In the genomic region with DNA sequence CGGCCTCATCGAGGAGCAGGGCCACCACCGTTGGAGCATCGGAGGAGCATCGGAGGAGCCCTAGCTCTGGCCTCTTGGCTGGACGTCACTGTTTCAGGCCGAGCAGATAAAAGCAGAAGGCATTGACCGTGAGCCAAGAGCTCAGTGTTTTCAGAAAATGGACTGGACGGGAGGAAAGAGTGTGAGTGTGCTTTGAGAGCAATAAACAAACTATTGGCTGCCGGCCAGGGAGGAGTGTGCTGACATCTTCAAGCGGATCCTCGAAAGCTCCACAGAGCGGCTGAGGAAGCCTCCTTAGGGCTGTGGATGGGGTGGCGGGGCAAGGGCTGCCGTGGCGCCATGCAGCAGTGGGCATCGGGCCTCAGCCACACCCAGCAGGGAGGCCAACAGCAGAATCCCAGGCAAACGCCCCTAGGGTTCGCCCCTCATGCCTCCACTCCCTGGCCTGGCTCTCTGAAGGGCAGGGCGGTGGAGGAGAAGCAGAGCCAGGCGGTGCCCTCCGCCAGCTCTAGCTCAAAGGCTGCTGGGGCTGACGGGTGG, we compare ENCODE assay signal across 11 cellular contexts. TPM values are rescaled to one million over a fixed set of nuclear protein-coding genes. Genes with fewer than 3 reads are reported as not detected.
DNase-seq lines count a peak whose midpoint lies in the region; ATAC-seq, FAIRE-seq and TF ChIP-seq lines count a peak whose summit lies in the region.
"Had no signal": no experiment of that assay in that cellular context is flagged by ENCODE, and none has a peak within 500 bp of the region (broad histone marks: within the 10 kb centered on the region; RNA-seq: fewer than 3 reads in every experiment).

No MANE protein-coding gene starts in this region.

- H3K9me3 ChIP-seq in IMR-90 (ENCODE audit: control insufficient read depth, insufficient read depth, low read length) (no peaks in the 10 kb centered on the region), Panc1 (ENCODE audit: control insufficient read depth, insufficient read depth, low read depth, low read length) (no peaks in the 10 kb centered on the region), gastrocnemius medialis (no peaks in the 10 kb centered on the region)
- H3K9me3 ChIP-seq: SJCRH30 had no signal

- TF ChIP-seq POLR2A in IMR-90 (IDR thresholded peaks at IDR 0.05; ENCODE audit: low read depth, low read length): no peak
- TF ChIP-seq POLR2A in gastrocnemius medialis (IDR thresholded peaks at IDR 0.05): no peak

- peak overlapping the region; percentile 17 for H3K4me2 ChIP-seq in IMR-90 (ENCODE audit: low read depth, low read length)

- H3K27me3 ChIP-seq in IMR-90 (ENCODE audit: control insufficient read depth, insufficient read depth, low read length) (peaks cover 22% of the 10 kb centered on the region), Panc1 (ENCODE audit: control insufficient read depth, insufficient read depth, low read length) (no peaks in the 10 kb centered on the region), gastrocnemius medialis (no peaks in the 10 kb centered on the region)
- H3K27me3 ChIP-seq: SJCRH30 had no signal

- no peak overlapping the region for H3K9ac ChIP-seq in IMR-90 (ENCODE audit: low read depth, low read length)

- no peak overlapping the region for H3K56ac ChIP-seq in IMR-90 (ENCODE audit: extremely low read depth, insufficient read depth, low read length)

- H3K36me3 ChIP-seq in IMR-90 (ENCODE audit: control insufficient read depth, insufficient read depth, low read length): no peaks in the 10 kb centered on the region
- no peaks in the 10 kb centered on the region for H3K36me3 ChIP-seq in Panc1 (ENCODE audit: control insufficient read depth, insufficient read depth, low read length)
- no peaks in the 10 kb centered on the region for H3K36me3 ChIP-seq in gastrocnemius medialis
- H3K36me3 ChIP-seq: SJCRH30 had no signal

- intact Hi-C loops in IMR-90 (cut with micrococcal nuclease) (loop anchor here (10.0 kb wide), 1 partner anchor 490 kb away; no protein-coding TSS in a partner anchor), Panc1 (cut with micrococcal nuclease; ENCODE audit: unreplicated experiment) (no loop called here), gastrocnemius medialis (cut with DNase I; ENCODE audit: low total_unique reads) (no loop called here)

- BruUV-seq in IMR-90 (replicated peaks; lab: Mats Ljungman, UMichigan) (no TSS peak), Panc1 (replicated peaks; lab: Mats Ljungman, UMichigan) (no TSS peak)

- in situ Hi-C loops in IMR-90 (cut with MboI; ENCODE audit: low sequenced_read_pairs): no loop called here
- in situ Hi-C loops in Panc1 (cut with HindIII; ENCODE audit: low pct_unique_long_range_greater_than_20kb, low sequenced_read_pairs): no loop called here
- in situ Hi-C loops in gastrocnemius medialis (cut with MboI; ENCODE audit: low sequenced_read_pairs in 4 of 4): no loop called here

- no peaks in the 10 kb centered on the region for H3K9me1 ChIP-seq in IMR-90 (ENCODE audit: insufficient read depth, low read length)

- CTCF ChIA-PET in IMR-90 (lab: Yijun Ruan, JAX): interaction anchor here (0.7 to 0.8 kb wide), 3 partner anchors 372 to 829 kb away, joined by 3 to 4 read pairs (median 3); no protein-coding TSS in a partner anchor
- CTCF ChIA-PET in Panc1 (lab: Charles Lee): no interaction called here

- peaks cover 3% of the 10 kb centered on the region; the same call in 1 of the 2 replicates for H3K4me1 ChIP-seq in IMR-90 (ENCODE audit: control insufficient read depth, insufficient read depth, low read length)
- H3K4me1 ChIP-seq in Panc1 (ENCODE audit: control insufficient read depth, insufficient read depth, low read length): peaks cover 5% of the 10 kb centered on the region
- no peaks in the 10 kb centered on the region for H3K4me1 ChIP-seq in gastrocnemius medialis

- no peak overlapping the region for H3K4ac ChIP-seq in IMR-90 (ENCODE audit: low read depth, low read length)

- no peak overlapping the region; the same call in 1 of the 2 replicates for H2BK20ac ChIP-seq in IMR-90 (ENCODE audit: low read depth, low read length)

- H2AFZ ChIP-seq in IMR-90 (replicated peaks; ENCODE audit: low read length, poor library complexity): peak overlapping the region; percentile 72

- dilution Hi-C loops in IMR-90 (cut with HindIII; ENCODE audit: low sequenced_read_pairs, unreplicated experiment): no loop called here

- 0 out of 2 replicates have a peak overlapping the region, but pooled peaks have one; percentile 14 for H3K14ac ChIP-seq in IMR-90 (replicated peaks; ENCODE audit: low read depth, low read length)

- H4K20me1 ChIP-seq in IMR-90 (ENCODE audit: insufficient read depth, low read length): 0 out of 2 replicates have a peak, but pooled peaks cover 3% of the 10 kb centered on the region

- H3K4me3 ChIP-seq in IMR-90 (ENCODE audit: insufficient read depth, low read depth, low read length) (no peak overlapping the region), Panc1 (ENCODE audit: low read depth in 2 of 2, low read length in 2 of 2) (peak overlapping the region in 1 of 2 experiments; percentile 8; a peak in 1 of 4 replicates), fibroblast of pulmonary artery (replicated peaks; ENCODE audit: low read depth, low read length) (no peak overlapping the region), gastrocnemius medialis (no peak overlapping the region)
- H3K4me3 ChIP-seq: SJCRH30 had no signal

- POLR2A ChIA-PET in IMR-90 (lab: Charles Lee; ENCODE audit: unreplicated experiment): interaction anchor here (0.5 to 0.6 kb wide), 2 partner anchors 24 to 213 kb away, joined by 3 to 5 read pairs; no protein-coding TSS in a partner anchor
- POLR2A ChIA-PET in Panc1 (lab: Charles Lee): no interaction called here

- 0 out of 2 replicates have a peak overlapping the region, but pooled peaks have one; percentile 2 for H2AK5ac ChIP-seq in IMR-90 (ENCODE audit: low read depth, low read length)

- TF ChIP-seq CTCF in IMR-90 (conservative IDR thresholded peaks at IDR 0.05; ENCODE audit: low read depth, low read length) (no peak), Panc1 (IDR thresholded peaks at IDR 0.05) (no peak), fibroblast of pulmonary artery (IDR thresholded peaks at IDR 0.05; ENCODE audit: low read length, missing control alignments) (no peak), gastrocnemius medialis (IDR thresholded peaks at IDR 0.05 in 4 of 5, conservative IDR thresholded peaks at IDR 0.05 in 1 of 5) (no peak)

- no peak overlapping the region for H2BK5ac ChIP-seq in IMR-90 (ENCODE audit: low read depth, low read length, poor library complexity, severe bottlenecking)

- peak overlapping the region; percentile 22 for H2AK9ac ChIP-seq in IMR-90 (replicated peaks; ENCODE audit: low read depth, low read length, poor library complexity)

- no peak for FAIRE-seq in frontal cortex (lab: Jason Lieb, UNC)

- ATAC-seq in IMR-90 (ENCODE audit: low read depth) (peak; percentile 86), Panc1 (0 out of 2 replicates have a peak, but pooled peaks have one; percentile 38), gastrocnemius medialis (peak; percentile 17 to 47)
- ATAC-seq: natural killer cell treated with Interleukin-12 subunit alpha and Interleukin-12 subunit beta and Interleukin-15 and Interleukin-18, amount 100 ng/mL, for 72 hours had no signal

- no peak overlapping the region for H4K91ac ChIP-seq in IMR-90 (ENCODE audit: insufficient read depth, low read depth, low read length)

- no peak overlapping the region for H3K23ac ChIP-seq in IMR-90 (ENCODE audit: low read depth, low read length)

- H3K79me1 ChIP-seq in IMR-90 (ENCODE audit: low read depth in 1 of 2, low read length in 2 of 2): no peaks in the 10 kb centered on the region

- WGBS in IMR-90 (ENCODE audit: extremely low coverage in 2 of 2, insufficient read length in 1 of 2), 2 experiments: 2% methylated on average over 9 of the region's 23 CpGs; no CpG with 5 or more reads in 1 of the 2 experiments

- H3K18ac ChIP-seq in IMR-90 (ENCODE audit: low read depth, low read length): no peak overlapping the region

- no peak overlapping the region for H4K8ac ChIP-seq in IMR-90 (ENCODE audit: low read depth in 2 of 2, low read length in 2 of 2)

- no peak overlapping the region for H4K5ac ChIP-seq in IMR-90 (ENCODE audit: low read depth, low read length)

- no peak for TF ChIP-seq RAD21 in IMR-90 (IDR thresholded peaks at IDR 0.05; ENCODE audit: low read length)

- no peak overlapping the region for H2BK120ac ChIP-seq in IMR-90 (ENCODE audit: low read depth, low read length)

- H2BK15ac ChIP-seq in IMR-90 (ENCODE audit: low read depth, low read length): no peak overlapping the region

- no peak overlapping the region for H3K27ac ChIP-seq in IMR-90 (ENCODE audit: insufficient read depth, low read length)
- no peak overlapping the region for H3K27ac ChIP-seq in Panc1 (ENCODE audit: low read length)
- H3K27ac ChIP-seq in gastrocnemius medialis: no peak overlapping the region
- H3K27ac ChIP-seq: SJCRH30 had no signal

- DNase-seq in IMR-90 (peak; percentile 92), Panc1 (ENCODE audit: low read depth, low spot score) (no peak), fibroblast of pulmonary artery (ENCODE audit: low read depth) (peak; percentile 97), gastrocnemius medialis (no peak), frontal cortex (ENCODE audit: low spot score in 2 of 2) (no peak), NCI-H146 (lab: John Stamatoyannopoulos, UW) (no peak)
- no peak for DNase-seq in activated T-cell treated with anti-CD3 and anti-CD28 coated beads, Interleukin-2, amount 50 U/mL, for 1 hour
- DNase-seq in stimulated activated CD4-positive, alpha-beta T cell treated with anti-CD3 and anti-CD28 coated beads, Interleukin-1b, Interleukin-23, amount 100 ng/mL, for 48 hours: no peak
- DNase-seq: erythroblast had no signal

TF ChIP-seq in IMR-90, 13 proteins besides CTCF, POLR2A, EP300 and RAD21:
- TF ChIP-seq RCOR1 (IDR thresholded peaks at IDR 0.05; ENCODE audit: insufficient replicate concordance, low read length) (no peak), BHLHE40 (IDR thresholded peaks at IDR 0.05; ENCODE audit: low read depth, low read length) (peak; percentile 68; the same call in 1 of the 2 replicates)
TF ChIP-seq in IMR-90: peak in this region for 1.

RNA-seq across cellular contexts. Expression of gene IRS2, which starts 41.8 kb away (rescaled TPM):
- total RNA-seq in IMR-90 (2012; rRNA removed) (0.36 and 0.83 TPM in 2 replicates), Panc1 (2021; ENCODE audit: unreplicated experiment) (5.9 TPM), gastrocnemius medialis (10 to 100 TPM; 23.8 to 65.6 (median 28.7) TPM), frontal cortex (10.6 TPM)
- polyA plus RNA-seq in IMR-90 (2012; rRNA removed): 1.4 and 1.9 TPM in 2 replicates
- 1.3 and 3.3 TPM in 2 replicates for polyA plus RNA-seq in IMR-90 (2012; cell fraction: cytosol; rRNA removed)
- polyA plus RNA-seq in IMR-90 (2012; cell fraction: nucleus; rRNA removed; ENCODE audit: low replicate concordance): 2.3 and 3.6 TPM in 2 replicates
- 4.7 TPM for polyA plus RNA-seq in Panc1 (2012; ENCODE audit: insufficient read length)

Comparison
In these comparisons a context has a peak if more than half of its experiments do, and no peak if none do; other contexts are left out.
1. ATAC-seq: peak in every context shown above with its lines; median percentile 86 in IMR-90; 38 in Panc1; 32 in gastrocnemius medialis.
2. DNase-seq: peak in IMR-90 (single experiment) and fibroblast of pulmonary artery (single experiment); none in Panc1 (single experiment), gastrocnemius medialis (0 of 2), activated T-cell treated with anti-CD3 and anti-CD28 coated beads, Interleukin-2, amount 50 U/mL, for 1 hour (single experiment), stimulated activated CD4-positive, alpha-beta T cell treated with anti-CD3 and anti-CD28 coated beads, Interleukin-1b, Interleukin-23, amount 100 ng/mL, for 48 hours (single experiment), frontal cortex (0 of 2) and NCI-H146 (single experiment).